In genomic region chr4:144051494-144051893, GRCh38 we compare ENCODE assay signal across 4 cellular contexts. TPM values are rescaled to one million over a fixed set of nuclear protein-coding genes. Genes with fewer than 3 reads are reported as not detected.
"Had no signal": no experiment of that assay in that cellular context is flagged by ENCODE, and none has a peak within 500 bp of the region (broad histone marks: within the 10 kb centered on the region; RNA-seq: fewer than 3 reads in every experiment).

No MANE protein-coding gene starts in this region.

RNA-seq across cellular contexts. Expression of gene GYPB, which starts 32.3 kb away (rescaled TPM):
- total RNA-seq: LHCN-M2, M059J, MCF 10A, NCI-H460 had no signal
